In the genomic region with DNA sequence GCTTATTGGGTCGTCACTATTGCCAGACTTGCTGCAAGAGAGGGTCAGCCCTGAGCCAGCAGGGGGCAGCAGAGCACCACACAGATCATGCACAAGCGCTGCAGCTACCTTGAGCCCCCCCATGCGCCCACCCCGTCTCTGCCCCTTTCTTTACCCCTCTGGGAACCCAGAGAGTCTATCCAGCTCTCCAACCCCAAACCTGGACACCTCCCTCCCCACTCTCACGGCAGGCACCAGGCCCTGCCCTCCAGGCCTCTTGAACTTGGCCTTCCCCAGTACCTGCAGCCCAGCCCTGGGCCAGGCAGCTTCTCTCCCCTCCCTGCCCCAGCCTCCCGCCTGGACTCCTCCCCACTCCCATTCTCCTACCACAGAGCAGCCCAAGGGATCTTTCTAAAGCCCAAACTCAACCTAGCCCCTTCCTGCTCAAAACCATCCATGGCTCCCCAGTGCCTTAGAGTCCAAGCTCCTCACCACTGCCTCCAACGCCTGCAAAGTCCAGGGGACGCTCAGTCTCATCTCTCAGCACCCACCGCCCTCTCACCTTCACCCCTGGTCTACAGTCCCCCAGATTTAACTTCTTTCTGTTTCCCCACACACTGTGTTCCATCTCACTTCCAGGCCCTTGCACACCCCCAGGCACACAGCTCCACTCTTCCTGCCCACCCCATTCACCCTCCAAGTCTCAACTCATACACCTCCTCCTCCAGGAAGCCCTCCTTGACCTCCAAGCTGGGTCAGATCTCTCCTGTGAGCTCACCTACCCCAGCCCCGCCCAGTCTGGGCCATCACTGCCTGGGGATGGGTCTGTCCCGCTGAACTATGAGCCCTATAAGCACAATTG, we compare ENCODE assay signal across 8 cellular contexts. TPM values are rescaled to one million over a fixed set of nuclear protein-coding genes. Genes with fewer than 3 reads are reported as not detected.
DNase-seq lines count a peak whose midpoint lies in the region; ATAC-seq lines count a peak whose summit lies in the region.

No MANE protein-coding gene starts in this region.

- H3K36me3 Mint-ChIP-seq in activated CD8-positive, alpha-beta T cell treated with anti-CD3 and anti-CD28 coated beads, Interleukin-2, amount 10 ng/mL, durations not matched to agents 7 days and 5 days (ENCODE audit: low read depth) = no peaks in the 10 kb centered on the region

- CTCF ChIA-PET in activated CD8-positive, alpha-beta T cell treated with anti-CD3 and anti-CD28 coated beads, Interleukin-2, amount 10 ng/mL, durations not matched to agents 7 days and 5 days (lab: Charles Lee) = interaction anchor here (0.6 to 12.1 kb wide), 12 partner anchors 8 to 156 kb away, joined by 3 to 149 read pairs (median 4); partner anchors contain the start of genes NECTIN2 and PVR

- DNase-seq in AG08396 (ENCODE audit: low spot score) (peak; percentile 69), GM19240 (ENCODE audit: insufficient read length, low spot score) (peak; percentile 51), NCI-H748 (lab: John Stamatoyannopoulos, UW; ENCODE audit: unreplicated experiment) (peak; percentile 75), midbrain (lab: John Stamatoyannopoulos, UW) (peak; percentile 53)
- DNase-seq in activated CD8-positive, alpha-beta T cell treated with anti-CD3 and anti-CD28 coated beads, Interleukin-2, amount 10 ng/mL, durations not matched to agents 7 days and 5 days = peak; percentile 85
- peak; percentile 37 to 66 (median 58) for DNase-seq in effector memory CD4-positive, alpha-beta T cell
- peak; percentile 55 to 61 for DNase-seq in stimulated activated CD8-positive, alpha-beta memory T cell treated with anti-CD3 and anti-CD28 coated beads, Interleukin-4, amount 100 ng/mL, for 1 hour (ENCODE audit: low read depth in 2 of 2, low spot score in 1 of 2)

- peak; percentile 68 for ATAC-seq in activated CD8-positive, alpha-beta T cell treated with anti-CD3 and anti-CD28 coated beads, Interleukin-2, amount 10 ng/mL, durations not matched to agents 7 days and 5 days
- no peak for ATAC-seq in GM19035 (IDR thresholded peaks at IDR 0.05; ENCODE audit: unreplicated experiment)

- H3K27ac ChIP-seq in effector memory CD4-positive, alpha-beta T cell (ENCODE audit: insufficient read depth, low read length, poor library complexity, severe bottlenecking) = no peak overlapping the region

- H3K4me3 ChIP-seq in effector memory CD4-positive, alpha-beta T cell (ENCODE audit: insufficient read depth, low read depth, low read length, poor library complexity, severe bottlenecking) = no peak overlapping the region

- no peaks in the 10 kb centered on the region for H3K27me3 ChIP-seq in effector memory CD4-positive, alpha-beta T cell (replicated peaks; ENCODE audit: control insufficient read depth, insufficient read depth, low read length, poor library complexity, severe bottlenecking)

- peaks cover 22% of the 10 kb centered on the region for H3K27me3 Mint-ChIP-seq in activated CD8-positive, alpha-beta T cell treated with anti-CD3 and anti-CD28 coated beads, Interleukin-2, amount 10 ng/mL, durations not matched to agents 7 days and 5 days (ENCODE audit: low read depth)

- POLR2A ChIA-PET in activated CD8-positive, alpha-beta T cell treated with anti-CD3 and anti-CD28 coated beads, Interleukin-2, amount 10 ng/mL, durations not matched to agents 7 days and 5 days (lab: Charles Lee) = interaction anchor here (0.5 kb wide), 1 partner anchor 32 kb away, joined by 3 read pairs; no protein-coding TSS in a partner anchor

- H3K9me3 ChIP-seq in effector memory CD4-positive, alpha-beta T cell (ENCODE audit: control insufficient read depth, low read length) = no peaks in the 10 kb centered on the region

- peaks cover 39% of the 10 kb centered on the region for H3K4me1 Mint-ChIP-seq in activated CD8-positive, alpha-beta T cell treated with anti-CD3 and anti-CD28 coated beads, Interleukin-2, amount 10 ng/mL, durations not matched to agents 7 days and 5 days (ENCODE audit: low read depth)

- no peaks in the 10 kb centered on the region for H3K9me3 Mint-ChIP-seq in activated CD8-positive, alpha-beta T cell treated with anti-CD3 and anti-CD28 coated beads, Interleukin-2, amount 10 ng/mL, durations not matched to agents 7 days and 5 days (ENCODE audit: insufficient read depth)

- peaks cover 14% of the 10 kb centered on the region for H3K4me1 ChIP-seq in effector memory CD4-positive, alpha-beta T cell (ENCODE audit: control insufficient read depth, insufficient read depth, low read length, poor library complexity, severe bottlenecking)

- H3K27ac Mint-ChIP-seq in activated CD8-positive, alpha-beta T cell treated with anti-CD3 and anti-CD28 coated beads, Interleukin-2, amount 10 ng/mL, durations not matched to agents 7 days and 5 days = peak overlapping the region; percentile 55

- H3K4me3 Mint-ChIP-seq in activated CD8-positive, alpha-beta T cell treated with anti-CD3 and anti-CD28 coated beads, Interleukin-2, amount 10 ng/mL, durations not matched to agents 7 days and 5 days = no peak overlapping the region

- no peaks in the 10 kb centered on the region for H3K36me3 ChIP-seq in effector memory CD4-positive, alpha-beta T cell (ENCODE audit: control insufficient read depth, insufficient read depth, low read length)

RNA-seq across cellular contexts. Expression of gene CEACAM16, which starts 9.4 kb away (rescaled TPM):
- total RNA-seq in activated CD8-positive, alpha-beta T cell treated with anti-CD3 and anti-CD28 coated beads, Interleukin-2, amount 10 ng/mL, durations not matched to agents 7 days and 5 days = not detected

RNA-seq across cellular contexts. Expression of gene CEACAM19, which starts 18.2 kb away (rescaled TPM):
- under 1 TPM; 0.23 to 0.34 TPM for total RNA-seq in activated CD8-positive, alpha-beta T cell treated with anti-CD3 and anti-CD28 coated beads, Interleukin-2, amount 10 ng/mL, durations not matched to agents 7 days and 5 days

RNA-seq across cellular contexts. Expression of gene PVR, which starts 45.8 kb away (rescaled TPM):
- 1 to 10 TPM; 4.6 to 5.2 TPM for total RNA-seq in activated CD8-positive, alpha-beta T cell treated with anti-CD3 and anti-CD28 coated beads, Interleukin-2, amount 10 ng/mL, durations not matched to agents 7 days and 5 days

RNA-seq across cellular contexts. Expression of gene BCL3, which starts 59.0 kb away (rescaled TPM):
- total RNA-seq in activated CD8-positive, alpha-beta T cell treated with anti-CD3 and anti-CD28 coated beads, Interleukin-2, amount 10 ng/mL, durations not matched to agents 7 days and 5 days = 10 to 100 TPM; 22.4 to 25.1 TPM
